Comparison of ENCODE assay signal across 8 cellular contexts in the genomic region with DNA sequence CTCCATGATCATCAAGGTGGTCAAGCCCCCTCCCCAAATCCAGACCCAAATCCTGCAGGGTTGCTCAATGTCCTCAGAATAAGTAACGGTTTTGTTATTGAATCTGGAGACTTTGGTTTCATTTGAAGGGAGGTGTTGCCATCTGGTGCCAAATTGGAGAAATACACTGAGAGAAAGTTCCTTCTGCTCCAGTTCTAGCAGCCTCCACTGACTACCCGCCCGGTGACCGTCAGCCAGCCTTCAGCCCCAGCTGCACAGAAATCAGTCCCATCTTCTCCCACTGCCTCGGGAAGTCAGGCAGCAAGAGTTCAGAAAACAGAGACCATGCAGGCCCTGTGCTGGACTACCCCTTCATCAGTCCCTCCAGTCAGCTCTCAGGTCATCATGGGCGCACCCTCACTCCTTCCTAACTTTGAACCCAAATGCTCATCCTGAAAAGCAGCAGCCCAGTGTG. TPM values are rescaled to one million over a fixed set of nuclear protein-coding genes. Genes with fewer than 3 reads are reported as not detected.
DNase-seq lines count a peak whose midpoint lies in the region; ATAC-seq and TF ChIP-seq lines count a peak whose summit lies in the region.

No MANE protein-coding gene starts in this region.

- no peaks in the 10 kb centered on the region for H3K9me3 Mint-ChIP-seq in activated naive CD4-positive, alpha-beta T cell treated with anti-CD3 and anti-CD28 coated beads, Interleukin-2, amount 50 U/mL, for 72 hours
- peaks cover 4% of the 10 kb centered on the region for H3K9me3 Mint-ChIP-seq in glutamatergic neuron (ENCODE audit: unreplicated experiment)

- H3K4me3 ChIP-seq in prostate gland: no peak overlapping the region

- 20% methylated on average over 6 of the region's 6 CpGs for WGBS in prostate gland

- H3K36me3 ChIP-seq in prostate gland: no peaks in the 10 kb centered on the region

- no peaks in the 10 kb centered on the region for H3K27me3 ChIP-seq in prostate gland (replicated peaks; ENCODE audit: insufficient read depth)

- no peak overlapping the region for H3K4me3 Mint-ChIP-seq in glutamatergic neuron (ENCODE audit: unreplicated experiment)

- no peaks in the 10 kb centered on the region for H3K27me3 Mint-ChIP-seq in glutamatergic neuron (ENCODE audit: unreplicated experiment)

- H3K9me3 ChIP-seq in prostate gland: no peaks in the 10 kb centered on the region

- peak; percentile 56 for TF ChIP-seq CTCF in glutamatergic neuron (IDR thresholded peaks at IDR 0.05; ENCODE audit: partially characterized antibody, unreplicated experiment)
- peak; percentile 42 to 90 (median 80) for TF ChIP-seq CTCF in prostate gland (IDR thresholded peaks at IDR 0.05)

- no peak overlapping the region for H3K27ac ChIP-seq in prostate gland

- TF ChIP-seq POLR2A in prostate gland (IDR thresholded peaks at IDR 0.05): no peak

- H3K4me1 ChIP-seq in prostate gland (replicated peaks): peaks cover 7% of the 10 kb centered on the region

- intact Hi-C loops in Right ventricle myocardium inferior (cut with DNase I) (loop anchor here (1.0 to 5.0 kb wide), 2 partner anchors 217 to 234 kb away; no protein-coding TSS in a partner anchor), cardiac septum (cut with DNase I) (loop anchor here (1.0 kb wide), 2 partner anchors 217 to 233 kb away; no protein-coding TSS in a partner anchor), prostate gland (cut with DNase I) (loop anchor here (2.0 to 10.0 kb wide), 4 partner anchors 39 to 232 kb away; a partner anchor contains a TSS)

- peak; percentile 53 for ATAC-seq in Right ventricle myocardium inferior
- ATAC-seq in HG03159 (IDR thresholded peaks at IDR 0.05; ENCODE audit: unreplicated experiment): peak; percentile 60
- peak; percentile 35 to 66 for ATAC-seq in activated naive CD4-positive, alpha-beta T cell treated with anti-CD3 and anti-CD28 coated beads, Interleukin-2, amount 50 U/mL, for 72 hours
- no peak for ATAC-seq in HG02642 (IDR thresholded peaks at IDR 0.05; ENCODE audit: poor library complexity, unreplicated experiment)

- H3K36me3 Mint-ChIP-seq in activated naive CD4-positive, alpha-beta T cell treated with anti-CD3 and anti-CD28 coated beads, Interleukin-2, amount 50 U/mL, for 72 hours: no peaks in the 10 kb centered on the region
- no peaks in the 10 kb centered on the region for H3K36me3 Mint-ChIP-seq in glutamatergic neuron (ENCODE audit: unreplicated experiment)

- H3K4me1 Mint-ChIP-seq in glutamatergic neuron (ENCODE audit: low read depth, unreplicated experiment): peaks cover 10% of the 10 kb centered on the region

- H3K27ac Mint-ChIP-seq in activated naive CD4-positive, alpha-beta T cell treated with anti-CD3 and anti-CD28 coated beads, Interleukin-2, amount 50 U/mL, for 72 hours: no peak overlapping the region
- H3K27ac Mint-ChIP-seq in glutamatergic neuron (ENCODE audit: unreplicated experiment): peak overlapping the region; percentile 62

- no peak for DNase-seq in Right ventricle myocardium inferior (ENCODE audit: missing footprints)
- no peak for DNase-seq in cardiac septum (ENCODE audit: low spot score)
- peak; percentile 52 for DNase-seq in NCI-H748 (lab: John Stamatoyannopoulos, UW; ENCODE audit: unreplicated experiment)
- peak in 1 of 2 donors; percentile 39 for DNase-seq in activated naive CD4-positive, alpha-beta T cell treated with anti-CD3 and anti-CD28 coated beads, Interleukin-2, amount 50 U/mL, for 72 hours (ENCODE audit: low spot score in 2 of 2)
- peak; percentile 47 for DNase-seq in glutamatergic neuron
- DNase-seq in prostate gland (ENCODE audit: low spot score): peak; percentile 49

RNA-seq across cellular contexts. Expression of a gene that starts 38.7 kb away (rescaled TPM):
- total RNA-seq in Right ventricle myocardium inferior (114 TPM), cardiac septum (74.7 TPM), glutamatergic neuron (ENCODE audit: unreplicated experiment) (959 TPM), prostate gland (10 to 100 TPM; 11.1 to 61.4 TPM)
- total RNA-seq in activated naive CD4-positive, alpha-beta T cell treated with anti-CD3 and anti-CD28 coated beads, Interleukin-2, amount 50 U/mL, for 72 hours: not detected

Comparison
In these comparisons a context has a peak if more than half of its experiments do, and no peak if none do; other contexts are left out.
1. DNase-seq: peak in NCI-H748 (single experiment), glutamatergic neuron (single experiment) and prostate gland (single experiment); none in Right ventricle myocardium inferior (single experiment) and cardiac septum (single experiment).
2. RNA of a gene that starts 38.7 kb away (total RNA-seq): 959 TPM in glutamatergic neuron (single experiment), 114 TPM in Right ventricle myocardium inferior (single experiment), 74.7 TPM in cardiac septum (single experiment) and 11.1 to 61.4 TPM in prostate gland; not detected in activated naive CD4-positive, alpha-beta T cell treated with anti-CD3 and anti-CD28 coated beads, Interleukin-2, amount 50 U/mL, for 72 hours; every median in the first group is over 10 times any median in the second.